ENCODE assay signal across 10 cellular contexts in genomic region chr7:87474046-87474445, GRCh38. TPM values are rescaled to one million over a fixed set of nuclear protein-coding genes. Genes with fewer than 3 reads are reported as not detected.
A peak's percentile ranks its signal among the peaks of the same experiment; 100 is the strongest.
DNase-seq lines count a peak whose midpoint lies in the region; ATAC-seq and TF ChIP-seq lines count a peak whose summit lies in the region.
"Had no signal": no experiment of that assay in that cellular context is flagged by ENCODE, and none has a peak within 500 bp of the region (broad histone marks: within the 10 kb centered on the region; RNA-seq: fewer than 3 reads in every experiment).

No MANE protein-coding gene starts in this region.

- H3K36me3 ChIP-seq in Karpas-422 (ENCODE audit: insufficient read depth, low read length), result no peaks in the 10 kb centered on the region
- no peaks in the 10 kb centered on the region for H3K36me3 ChIP-seq in heart right ventricle

- H3K9ac ChIP-seq in Karpas-422 (ENCODE audit: low read length), result no peak overlapping the region

- H3K27ac ChIP-seq in Karpas-422 (ENCODE audit: low read length) (no peak overlapping the region), heart right ventricle (peak overlapping the region; percentile 61 to 86 (median 78))
- H3K27ac ChIP-seq in CD4-positive, alpha-beta T cell (ENCODE audit: low read depth, low read length), result no peak overlapping the region

- ATAC-seq in natural killer cell, result no peak
- ATAC-seq in natural killer cell treated with Interleukin-12 subunit alpha and Interleukin-12 subunit beta and Interleukin-15 and Interleukin-18, amount 100 ng/mL, for 72 hours, result no peak
- ATAC-seq in heart right ventricle, result peak; percentile 49 to 88 (median 82)
- no peak for ATAC-seq in HG03095 (IDR thresholded peaks at IDR 0.05; ENCODE audit: unreplicated experiment)
- ATAC-seq in CD4-positive, alpha-beta T cell (ENCODE audit: poor library complexity), result no peak

- H4K20me1 ChIP-seq in Karpas-422 (ENCODE audit: insufficient read depth, low read depth, low read length), result no peaks in the 10 kb centered on the region

- no peaks in the 10 kb centered on the region for H3K9me2 ChIP-seq in Karpas-422 (replicated peaks; ENCODE audit: insufficient read depth, low read length)

- 32 to 36% methylated on average over 2 of the region's 2 CpGs for WGBS in heart right ventricle, 2 donors

- peak overlapping the region; percentile 54 for H3K4me3 Mint-ChIP-seq in natural killer cell
- no peak overlapping the region for H3K4me3 Mint-ChIP-seq in natural killer cell treated with Interleukin-12 subunit alpha and Interleukin-12 subunit beta and Interleukin-15 and Interleukin-18, amount 100 ng/mL, for 72 hours
- no peak overlapping the region for H3K4me3 Mint-ChIP-seq in CD4-positive, alpha-beta T cell

- intact Hi-C loops in natural killer cell (cut with micrococcal nuclease) (no loop called here), heart right ventricle (cut with DNase I) (no loop called here)
- intact Hi-C loops in CD4-positive, alpha-beta T cell (cut with DNase I, micrococcal nuclease), result no loop called here

- no peaks in the 10 kb centered on the region for H3K9me3 Mint-ChIP-seq in natural killer cell
- H3K9me3 Mint-ChIP-seq in natural killer cell treated with Interleukin-12 subunit alpha and Interleukin-12 subunit beta and Interleukin-15 and Interleukin-18, amount 100 ng/mL, for 72 hours, result no peaks in the 10 kb centered on the region
- no peaks in the 10 kb centered on the region for H3K9me3 Mint-ChIP-seq in CD4-positive, alpha-beta T cell

- no peak overlapping the region for H3K27ac Mint-ChIP-seq in natural killer cell
- no peak overlapping the region for H3K27ac Mint-ChIP-seq in natural killer cell treated with Interleukin-12 subunit alpha and Interleukin-12 subunit beta and Interleukin-15 and Interleukin-18, amount 100 ng/mL, for 72 hours
- H3K27ac Mint-ChIP-seq in CD4-positive, alpha-beta T cell, result no peak overlapping the region

- TF ChIP-seq CTCF in natural killer cell (IDR thresholded peaks at IDR 0.05) (no peak), heart right ventricle (IDR thresholded peaks at IDR 0.05) (no peak)
- TF ChIP-seq CTCF in CD4-positive, alpha-beta T cell (IDR thresholded peaks at IDR 0.05), result no peak

- H2AFZ ChIP-seq in Karpas-422 (ENCODE audit: low read length), result no peak overlapping the region

- no peaks in the 10 kb centered on the region for H3K79me2 ChIP-seq in Karpas-422 (ENCODE audit: low read length)

- POLR2A ChIA-PET in CD4-positive, alpha-beta T cell (lab: Charles Lee), result no interaction called here

- H3K36me3 Mint-ChIP-seq in natural killer cell, result no peaks in the 10 kb centered on the region
- no peaks in the 10 kb centered on the region for H3K36me3 Mint-ChIP-seq in natural killer cell treated with Interleukin-12 subunit alpha and Interleukin-12 subunit beta and Interleukin-15 and Interleukin-18, amount 100 ng/mL, for 72 hours
- no peaks in the 10 kb centered on the region for H3K36me3 Mint-ChIP-seq in CD4-positive, alpha-beta T cell (ENCODE audit: low read depth)

- H3K4me1 ChIP-seq in Karpas-422 (ENCODE audit: low read length), result peaks cover 18% of the 10 kb centered on the region
- H3K4me1 ChIP-seq in heart right ventricle, result peaks cover 0 to 22% (median 11%) of the 10 kb centered on the region in 9 donors

- peak overlapping the region; percentile 35 for H3K4me2 ChIP-seq in Karpas-422 (ENCODE audit: low read depth, low read length, poor library complexity, severe bottlenecking)

- H3K9me3 ChIP-seq in Karpas-422 (ENCODE audit: low read length) (no peaks in the 10 kb centered on the region), heart right ventricle (peaks cover 0 to 4% (median 0%) of the 10 kb centered on the region in 11 donors)
- no peaks in the 10 kb centered on the region for H3K9me3 ChIP-seq in CD4-positive, alpha-beta T cell (ENCODE audit: control insufficient read depth, low read length)

- H3K4me1 Mint-ChIP-seq in natural killer cell, result peaks cover 0 to 9% of the 10 kb centered on the region in 2 donors
- peaks cover 5 to 6% of the 10 kb centered on the region in 2 donors for H3K4me1 Mint-ChIP-seq in natural killer cell treated with Interleukin-12 subunit alpha and Interleukin-12 subunit beta and Interleukin-15 and Interleukin-18, amount 100 ng/mL, for 72 hours (ENCODE audit: low read depth in 2 of 2)
- peaks cover 8% of the 10 kb centered on the region for H3K4me1 Mint-ChIP-seq in CD4-positive, alpha-beta T cell (ENCODE audit: low read depth)

- no peak for DNase-seq in natural killer cell
- DNase-seq in natural killer cell treated with Interleukin-12 subunit alpha and Interleukin-12 subunit beta and Interleukin-15 and Interleukin-18, amount 100 ng/mL, for 72 hours (ENCODE audit: low spot score), result no peak
- no peak for DNase-seq in Karpas-422
- DNase-seq in heart right ventricle, result no peak
- no peak for DNase-seq in SHP77 (lab: John Stamatoyannopoulos, UW)
- DNase-seq in CD4-positive, alpha-beta T cell, result no peak
- DNase-seq in NCI-H2029 treated with DMSO at 0.1 percent for 48 hours (lab: John Stamatoyannopoulos, UW), result no peak
- DNase-seq: stimulated activated CD4-positive, alpha-beta T cell treated with anti-CD3 and anti-CD28 coated beads, Interleukin-12 subunit alpha, Interleukin-12 subunit beta, amount 100 ng/mL, for 4 hours; T-helper 2 cell had no signal

- no peaks in the 10 kb centered on the region; the same call in 1 of the 2 replicates for H3K27me3 ChIP-seq in Karpas-422 (ENCODE audit: low read length)
- H3K27me3 ChIP-seq in heart right ventricle, result peaks cover 0 to 28% (median 0%) of the 10 kb centered on the region in 7 donors
- peaks cover 32% of the 10 kb centered on the region for H3K27me3 ChIP-seq in CD4-positive, alpha-beta T cell (ENCODE audit: control insufficient read depth, insufficient read depth, low read length)

- H3K27me3 Mint-ChIP-seq in natural killer cell (ENCODE audit: low read depth in 2 of 2), result peaks cover 21 to 33% of the 10 kb centered on the region in 2 donors
- H3K27me3 Mint-ChIP-seq in natural killer cell treated with Interleukin-12 subunit alpha and Interleukin-12 subunit beta and Interleukin-15 and Interleukin-18, amount 100 ng/mL, for 72 hours, result peaks cover 25 to 37% of the 10 kb centered on the region in 2 donors
- H3K27me3 Mint-ChIP-seq in CD4-positive, alpha-beta T cell, result peaks cover 36% of the 10 kb centered on the region

- CTCF ChIA-PET in CD4-positive, alpha-beta T cell (lab: Charles Lee), result no interaction called here

- no peak overlapping the region for H3K4me3 ChIP-seq in Karpas-422 (ENCODE audit: low read length)
- H3K4me3 ChIP-seq in heart right ventricle, result peak overlapping the region in 9 of 10 donors; percentile 43 to 72 (median 61)

RNA-seq across cellular contexts. Expression of gene ABCB4, which starts 1.4 kb away (rescaled TPM):
- under 1 TPM; 0.14 to 0.63 (median 0.50) TPM for total RNA-seq in natural killer cell
- under 1 TPM; 0.20 to 0.69 TPM for total RNA-seq in natural killer cell treated with Interleukin-12 subunit alpha and Interleukin-12 subunit beta and Interleukin-15 and Interleukin-18, amount 100 ng/mL, for 72 hours
- 0.47 and 0.67 TPM in 2 replicates for total RNA-seq in Karpas-422 (2014; rRNA removed; shearing (Covaris generic); ENCODE audit: low replicate concordance)
- total RNA-seq in heart right ventricle, result 10 to 100 TPM in 1 of 10 donors, 1 to 10 TPM in 9; 5.0 to 11.0 (median 6.8) TPM
- polyA plus RNA-seq in heart right ventricle, result 10 to 100 TPM in 1 of 2 donors, 1 to 10 TPM in 1; 1.2 to 14.4 TPM
- not detected for total RNA-seq in CD4-positive, alpha-beta T cell

Comparison
In these comparisons a context has a peak if more than half of its experiments do, and no peak if none do; other contexts are left out.
1. ATAC-seq: peak in heart right ventricle (8 of 8); none in natural killer cell (0 of 3), natural killer cell treated with Interleukin-12 subunit alpha and Interleukin-12 subunit beta and Interleukin-15 and Interleukin-18, amount 100 ng/mL, for 72 hours (0 of 2), HG03095 (single experiment) and CD4-positive, alpha-beta T cell (single experiment).
2. H3K27ac ChIP-seq: peak in heart right ventricle (10 of 10); none in Karpas-422 (single experiment) and CD4-positive, alpha-beta T cell (single experiment).